ENCODE assay signal across 17 cellular contexts in the genomic region with DNA sequence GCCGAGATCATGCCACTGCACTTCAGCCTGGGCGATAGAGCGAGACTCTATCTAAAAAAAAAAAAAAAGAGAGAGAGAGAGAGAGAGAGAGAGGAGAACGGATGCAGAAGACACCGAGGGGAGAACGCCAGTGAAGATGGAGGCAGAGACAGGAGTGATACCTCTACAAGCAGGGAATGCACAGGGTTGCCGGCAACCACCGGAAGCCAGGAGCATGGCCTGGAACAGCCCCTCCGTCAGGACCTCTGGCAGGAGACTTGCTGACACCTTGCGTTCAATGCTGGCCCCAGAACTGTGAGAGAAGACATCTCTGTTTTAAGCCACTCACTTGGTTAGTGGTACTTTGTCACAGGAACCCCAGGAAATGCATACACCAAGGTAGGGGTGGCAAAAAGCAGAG. TPM values are rescaled to one million over a fixed set of nuclear protein-coding genes. Genes with fewer than 3 reads are reported as not detected.
A peak's percentile ranks its signal among the peaks of the same experiment; 100 is the strongest.
DNase-seq lines count a peak whose midpoint lies in the region; ATAC-seq and TF ChIP-seq lines count a peak whose summit lies in the region.
"Had no signal": no experiment of that assay in that cellular context is flagged by ENCODE, and none has a peak within 500 bp of the region (broad histone marks: within the 10 kb centered on the region; RNA-seq: fewer than 3 reads in every experiment).

No MANE protein-coding gene starts in this region.

- H3K27me3 Mint-ChIP-seq in natural killer cell treated with Interleukin-12 subunit alpha and Interleukin-12 subunit beta and Interleukin-15 and Interleukin-18, amount 100 ng/mL, for 72 hours = no peaks in the 10 kb centered on the region
- H3K27me3 Mint-ChIP-seq: activated CD8-positive, alpha-beta memory T cell treated with anti-CD3 and anti-CD28 coated beads, Interleukin-2, amount 10 ng/mL, durations not matched to agents 7 days and 5 days; T-helper 17 cell had no signal

- peak overlapping the region; percentile 43; the same call in 1 of the 2 replicates for H2AFZ ChIP-seq in OCI-LY7 (ENCODE audit: low read length)

- no TSS peak for BruUV-seq in OCI-LY7 (replicated peaks; lab: Mats Ljungman, UMichigan)

- H4K20me1 ChIP-seq in DOHH2 (ENCODE audit: control insufficient read depth, insufficient read depth, low read depth, low read length) (no peaks in the 10 kb centered on the region), OCI-LY7 (ENCODE audit: insufficient read depth, low read length) (no peaks in the 10 kb centered on the region)

- intact Hi-C loops in OCI-LY7 (cut with micrococcal nuclease; ENCODE audit: unreplicated experiment) = loop anchor here (5.0 kb wide), 1 partner anchor 73 kb away; no protein-coding TSS in a partner anchor

- CTCF ChIA-PET in OCI-LY7 (lab: Charles Lee; ENCODE audit: unreplicated experiment) = interaction anchor here (1.2 kb wide), 1 partner anchor 104 kb away, joined by 5 read pairs; no protein-coding TSS in a partner anchor

- H3K79me2 ChIP-seq in DOHH2 (ENCODE audit: control insufficient read depth, low read length) (no peaks in the 10 kb centered on the region), OCI-LY7 (ENCODE audit: insufficient read depth, low read depth, low read length) (no peaks in the 10 kb centered on the region)

- 0 out of 2 replicates have a peak, but pooled peaks cover 7% of the 10 kb centered on the region for H3F3A ChIP-seq in DOHH2 (ENCODE audit: control insufficient read depth, insufficient read depth)

- TF ChIP-seq CTCF in DOHH2 (IDR thresholded peaks at IDR 0.05; ENCODE audit: low read depth, low read length, poor library complexity, severe bottlenecking) (no peak), OCI-LY7 (conservative IDR thresholded peaks at IDR 0.05; ENCODE audit: low read length) (peak; percentile 61)

- peak overlapping the region; percentile 65 to 81 for H3K27ac Mint-ChIP-seq in natural killer cell treated with Interleukin-12 subunit alpha and Interleukin-12 subunit beta and Interleukin-15 and Interleukin-18, amount 100 ng/mL, for 72 hours
- H3K27ac Mint-ChIP-seq: activated CD8-positive, alpha-beta memory T cell treated with anti-CD3 and anti-CD28 coated beads, Interleukin-2, amount 10 ng/mL, durations not matched to agents 7 days and 5 days had no signal

- H3K9me3 Mint-ChIP-seq in natural killer cell treated with Interleukin-12 subunit alpha and Interleukin-12 subunit beta and Interleukin-15 and Interleukin-18, amount 100 ng/mL, for 72 hours = no peaks in the 10 kb centered on the region

- H3K36me3 ChIP-seq in DOHH2 (ENCODE audit: control insufficient read depth, low read length) = no peaks in the 10 kb centered on the region
- no peaks in the 10 kb centered on the region for H3K36me3 ChIP-seq in OCI-LY7 (ENCODE audit: insufficient read depth, low read length)
- H3K36me3 ChIP-seq: ovary, tibial nerve had no signal

- H3K36me3 Mint-ChIP-seq in natural killer cell treated with Interleukin-12 subunit alpha and Interleukin-12 subunit beta and Interleukin-15 and Interleukin-18, amount 100 ng/mL, for 72 hours = no peaks in the 10 kb centered on the region
- H3K36me3 Mint-ChIP-seq: activated CD8-positive, alpha-beta memory T cell treated with anti-CD3 and anti-CD28 coated beads, Interleukin-2, amount 10 ng/mL, durations not matched to agents 7 days and 5 days had no signal

- H3K4me1 ChIP-seq in DOHH2 (ENCODE audit: control insufficient read depth, low read length) (peaks cover 79% of the 10 kb centered on the region), OCI-LY7 (ENCODE audit: insufficient read depth, low read length, poor library complexity, severe bottlenecking) (peaks cover 98% of the 10 kb centered on the region)

- H3K9me2 ChIP-seq in DOHH2 (replicated peaks; ENCODE audit: control insufficient read depth, low read length) (no peaks in the 10 kb centered on the region), OCI-LY7 (ENCODE audit: insufficient read depth, low read length) (no peaks in the 10 kb centered on the region)

- H3K4me1 Mint-ChIP-seq in natural killer cell treated with Interleukin-12 subunit alpha and Interleukin-12 subunit beta and Interleukin-15 and Interleukin-18, amount 100 ng/mL, for 72 hours (ENCODE audit: low read depth in 2 of 2) = peaks cover 63 to 67% of the 10 kb centered on the region in 2 donors

- H3K4me3 ChIP-seq in DOHH2 (ENCODE audit: low read length) (peak overlapping the region; percentile 36; the same call in 1 of the 2 replicates), OCI-LY7 (ENCODE audit: low read depth, low read length, poor library complexity, severe bottlenecking) (peak overlapping the region; percentile 50)
- H3K4me3 ChIP-seq: mucosa of descending colon, ovary, skin epidermis, tibial nerve had no signal

- no peak overlapping the region for H3K27ac ChIP-seq in DOHH2 (ENCODE audit: low read depth, low read length)
- peak overlapping the region; percentile 65 for H3K27ac ChIP-seq in OCI-LY7 (ENCODE audit: low read depth, low read length, poor library complexity, severe bottlenecking)
- H3K27ac ChIP-seq: ovary had no signal

- no peaks in the 10 kb centered on the region for H3K27me3 ChIP-seq in DOHH2 (ENCODE audit: control insufficient read depth, low read length)
- H3K27me3 ChIP-seq: ovary, tibial nerve had no signal

- H3K4me2 ChIP-seq in DOHH2 (ENCODE audit: low read length) (peak overlapping the region; percentile 48), OCI-LY7 (ENCODE audit: low read length) (peak overlapping the region; percentile 85)

- no peaks in the 10 kb centered on the region for H3K9me3 ChIP-seq in DOHH2 (ENCODE audit: control insufficient read depth, insufficient read depth, low read length)
- H3K9me3 ChIP-seq in OCI-LY7 (ENCODE audit: low read length) = no peaks in the 10 kb centered on the region
- H3K9me3 ChIP-seq: mucosa of descending colon, ovary, tibial nerve had no signal

- POLR2A ChIA-PET in OCI-LY7 (lab: Charles Lee) = interaction anchor here (0.6 to 3.8 kb wide), 5 partner anchors 12 to 130 kb away, joined by 3 to 25 read pairs (median 3); no protein-coding TSS in a partner anchor

- no peak for ATAC-seq in natural killer cell treated with Interleukin-12 subunit alpha and Interleukin-12 subunit beta and Interleukin-15 and Interleukin-18, amount 100 ng/mL, for 72 hours
- ATAC-seq in HG03457 (IDR thresholded peaks at IDR 0.05; ENCODE audit: unreplicated experiment) = no peak
- ATAC-seq: activated CD8-positive, alpha-beta memory T cell treated with anti-CD3 and anti-CD28 coated beads, Interleukin-2, amount 10 ng/mL, durations not matched to agents 7 days and 5 days; left colon; T-helper 17 cell had no signal

- DNase-seq in OCI-LY7 (ENCODE audit: low spot score) (peak; percentile 63), cerebellum (ENCODE audit: low spot score) (peak; percentile 57), NCI-H128 (lab: John Stamatoyannopoulos, UW; ENCODE audit: unreplicated experiment) (no peak), NCI-H748 (lab: John Stamatoyannopoulos, UW; ENCODE audit: unreplicated experiment) (no peak)
- DNase-seq in natural killer cell treated with Interleukin-12 subunit alpha and Interleukin-12 subunit beta and Interleukin-15 and Interleukin-18, amount 100 ng/mL, for 72 hours (ENCODE audit: low spot score) = no peak
- DNase-seq: activated CD4-positive, CD25-positive, alpha-beta regulatory T cell; activated CD8-positive, alpha-beta memory T cell treated with anti-CD3 and anti-CD28 coated beads, Interleukin-2, amount 10 ng/mL, durations not matched to agents 7 days and 5 days; activated gamma-delta T cell; left colon; mucosa of descending colon; NCI-H2081 treated with DMSO at 0.1 percent for 48 hours; T-helper 17 cell had no signal

- H3K4me3 Mint-ChIP-seq in natural killer cell treated with Interleukin-12 subunit alpha and Interleukin-12 subunit beta and Interleukin-15 and Interleukin-18, amount 100 ng/mL, for 72 hours = peak overlapping the region; percentile 36
- H3K4me3 Mint-ChIP-seq: activated CD8-positive, alpha-beta memory T cell treated with anti-CD3 and anti-CD28 coated beads, Interleukin-2, amount 10 ng/mL, durations not matched to agents 7 days and 5 days; T-helper 17 cell had no signal

RNA-seq across cellular contexts. Expression of gene DUSP5, which starts 38.1 kb away (rescaled TPM):
- total RNA-seq in OCI-LY7 (2014; rRNA removed; shearing (Covaris generic)) = 0.06 and 0.08 TPM in 2 replicates
- total RNA-seq in OCI-LY7 (2022) (0.28 and 0.97 TPM in 2 replicates), cerebellum (7.4 TPM)
- 100 to 1,000 TPM; 159 to 311 TPM for total RNA-seq in natural killer cell treated with Interleukin-12 subunit alpha and Interleukin-12 subunit beta and Interleukin-15 and Interleukin-18, amount 100 ng/mL, for 72 hours

Comparison
In these comparisons a context has a peak if more than half of its experiments do, and no peak if none do; other contexts are left out.
1. DNase-seq: peak in OCI-LY7 (single experiment) and cerebellum (single experiment); none in natural killer cell treated with Interleukin-12 subunit alpha and Interleukin-12 subunit beta and Interleukin-15 and Interleukin-18, amount 100 ng/mL, for 72 hours (single experiment), NCI-H128 (single experiment) and NCI-H748 (single experiment).
2. RNA of gene DUSP5, which starts 38.1 kb away (total RNA-seq): 159 to 311 TPM in natural killer cell treated with Interleukin-12 subunit alpha and Interleukin-12 subunit beta and Interleukin-15 and Interleukin-18, amount 100 ng/mL, for 72 hours; 7.4 TPM in cerebellum (single experiment) and 0.06 to 0.97 TPM in OCI-LY7; every median in the first group is over 10 times any median in the second.